ENCODE assay signal across 19 cellular contexts in the genomic region with DNA sequence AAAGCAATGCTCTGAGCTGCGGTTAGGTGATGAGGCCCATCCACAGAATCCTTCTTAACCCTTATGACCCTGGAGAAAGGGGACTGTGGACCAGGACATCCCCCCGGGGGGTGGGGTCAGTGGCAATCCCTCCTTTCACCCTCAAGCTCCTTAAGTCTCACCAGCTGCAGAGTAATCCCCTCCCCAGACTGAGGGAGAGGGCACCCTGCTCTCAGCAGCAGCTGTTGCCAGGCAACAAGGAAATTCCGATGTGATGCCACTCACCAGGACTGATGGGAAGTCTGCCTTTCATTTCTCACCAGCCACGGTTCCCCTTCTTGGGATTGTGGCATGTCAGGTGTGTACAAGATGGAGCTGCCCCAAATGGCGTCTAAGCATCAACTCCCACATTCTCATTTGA.
"Had no signal": no experiment of that assay in that cellular context is flagged by ENCODE, and none has a peak within 500 bp of the region (broad histone marks: within the 10 kb centered on the region; RNA-seq: fewer than 3 reads in every experiment).

No MANE protein-coding gene starts in this region.

- ATAC-seq: activated CD8-positive, alpha-beta memory T cell treated with anti-CD3 and anti-CD28 coated beads, Interleukin-2, amount 10 ng/mL, durations not matched to agents 7 days and 5 days; activated T-helper 17 cell treated with anti-CD3 and anti-CD28 coated beads, Interleukin-2, amount 50 U/mL, for 72 hours; naive thymus-derived CD4-positive, alpha-beta T cell; right cardiac atrium; stimulated activated effector memory CD8-positive, alpha-beta T cell treated with anti-CD3 and anti-CD28 coated beads, Interleukin-12 subunit alpha, Interleukin-12 subunit beta, amount 100 ng/mL, for 72 hours; T-cell had no signal

- H3K27me3 ChIP-seq: esophagus squamous epithelium had no signal

- H3K9me3 ChIP-seq: esophagus squamous epithelium, SK-N-SH had no signal

- H3K27ac ChIP-seq: esophagus squamous epithelium had no signal

- DNase-seq: activated B cell treated with CpG ODN at 0.5 μM for 24 hours; activated CD4-positive, alpha-beta memory T cell treated with anti-CD3 and anti-CD28 coated beads for 36 hours; activated CD4-positive, alpha-beta T cell treated with anti-CD3 and anti-CD28 coated beads for 4 hours; activated CD8-positive, alpha-beta memory T cell treated with anti-CD3 and anti-CD28 coated beads, Interleukin-2, amount 10 ng/mL, durations not matched to agents 7 days and 5 days; activated naive CD4-positive, alpha-beta T cell; activated naive CD8-positive, alpha-beta T cell treated with anti-CD3 and anti-CD28 coated beads, Interleukin-2, amount 10 ng/mL, durations not matched to agents 7 days and 5 days; effector memory CD4-positive, alpha-beta T cell; esophagus squamous epithelium; immature natural killer cell; mesenchymal stem cell; naive thymus-derived CD4-positive, alpha-beta T cell; posterior cingulate gyrus; right cardiac atrium; SK-N-SH; stimulated activated CD4-positive, alpha-beta T cell treated with anti-CD3 and anti-CD28 coated beads, Interleukin-4, amount 100 ng/mL, for 1 hour; T-cell had no signal

- H3K4me3 ChIP-seq: esophagus squamous epithelium, smooth muscle cell had no signal
